In the genomic region with DNA sequence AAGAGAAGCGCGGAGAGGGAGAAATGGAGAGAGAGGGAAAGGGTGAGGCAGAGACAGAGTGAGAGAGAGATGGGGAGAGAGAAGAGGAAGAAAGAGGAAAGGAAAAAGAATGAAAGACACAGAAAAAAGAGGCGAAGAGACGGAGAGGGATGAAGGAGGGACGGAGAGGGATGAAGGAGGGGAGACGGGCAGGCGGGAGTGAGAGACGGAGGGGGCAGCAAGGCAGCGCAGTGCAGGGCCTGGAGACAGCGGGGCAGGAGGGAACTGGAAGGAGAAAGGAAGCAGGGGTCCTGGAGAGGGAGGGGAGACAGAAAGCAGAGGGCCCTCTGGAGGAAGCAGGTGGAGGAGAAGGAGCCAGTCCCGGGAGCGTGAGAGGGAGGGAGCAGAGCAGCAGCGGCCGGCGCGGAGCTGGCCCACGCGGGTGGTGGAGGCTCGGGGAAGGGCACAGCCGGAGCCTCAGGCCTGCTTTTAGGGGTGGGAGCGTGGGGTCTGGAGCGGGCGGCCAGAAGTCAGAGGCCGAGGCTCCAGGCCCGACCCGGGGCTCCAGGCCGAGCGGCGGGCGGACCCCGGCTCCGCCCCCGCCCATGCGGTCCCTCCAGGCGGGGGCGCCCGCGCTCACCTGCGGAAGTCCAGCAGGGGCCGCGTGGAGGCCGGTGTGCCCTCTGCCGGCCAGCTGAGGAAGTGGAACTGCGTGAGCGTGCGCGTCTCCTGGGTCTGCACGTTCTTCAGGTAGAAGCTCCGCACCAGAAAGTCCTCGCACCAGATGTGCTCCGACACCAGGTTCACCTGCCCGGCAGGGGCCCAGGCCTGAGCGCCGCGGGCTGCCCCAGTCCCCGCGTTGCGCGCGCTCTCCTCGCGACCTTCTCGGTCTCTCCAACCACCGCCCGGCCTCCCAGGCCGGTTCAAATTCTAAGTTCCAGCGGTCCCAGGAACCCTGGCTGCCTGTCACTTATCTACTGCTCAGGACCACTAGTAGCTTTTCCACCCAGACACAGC, we compare ENCODE assay signal across 8 cellular contexts. TPM values are rescaled to one million over a fixed set of nuclear protein-coding genes. Genes with fewer than 3 reads are reported as not detected.
DNase-seq lines count a peak whose midpoint lies in the region; ATAC-seq and TF ChIP-seq lines count a peak whose summit lies in the region.

No MANE protein-coding gene starts in this region.

- peaks cover 25% of the 10 kb centered on the region for H3K4me1 Mint-ChIP-seq in activated naive CD8-positive, alpha-beta T cell (ENCODE audit: low read depth)

- H3K27me3 Mint-ChIP-seq in activated naive CD8-positive, alpha-beta T cell, result no peaks in the 10 kb centered on the region

- ATAC-seq in GM21825 (IDR thresholded peaks at IDR 0.05; ENCODE audit: unreplicated experiment) (peak; percentile 91), SK-N-SH treated with all-trans-retinoic acid at 6 μM for 48 hours (peak; percentile 86), heart left ventricle (peak; percentile 48 to 92 (median 89)), upper lobe of left lung (ENCODE audit: low FRiP score in 2 of 2) (peak; percentile 93 to 96)

- H3K27me3 ChIP-seq in heart left ventricle (peaks cover 0 to 8% (median 0%) of the 10 kb centered on the region in 9 donors), upper lobe of left lung (no peaks in the 10 kb centered on the region)

- WGBS in heart left ventricle, 4 donors, result 6 to 12% (median 8%) methylated on average over 38 to 67 of the region's 67 CpGs
- WGBS in upper lobe of left lung, 2 donors, result 17 to 18% methylated on average over 23 of the region's 67 CpGs

- H3K4me3 Mint-ChIP-seq in activated naive CD8-positive, alpha-beta T cell, result peak overlapping the region; percentile 80

- DNase-seq in ELR (ENCODE audit: low read depth) (peak; percentile 80), Kasumi-1 (lab: John Stamatoyannopoulos, UW) (peak; percentile 32 to 66), heart left ventricle (peak; percentile 83 to 93 (median 89)), posterior cingulate gyrus (peak; percentile 77 to 98 (median 84)), upper lobe of left lung (peak; percentile 94 to 97)

- H3K36me3 ChIP-seq in heart left ventricle, result no peaks in the 10 kb centered on the region
- H3K36me3 ChIP-seq in upper lobe of left lung, result no peaks in the 10 kb centered on the region

- H3K27ac Mint-ChIP-seq in activated naive CD8-positive, alpha-beta T cell, result peak overlapping the region; percentile 79

- H3K36me3 Mint-ChIP-seq in activated naive CD8-positive, alpha-beta T cell, result no peaks in the 10 kb centered on the region

- TF ChIP-seq POLR2A in heart left ventricle (IDR thresholded peaks at IDR 0.05) (peak in 1 of 2 donors; percentile 66), upper lobe of left lung (IDR thresholded peaks at IDR 0.05) (peak in 2 of 4 donors; percentile 25 to 51)

- intact Hi-C loops in heart left ventricle (cut with DNase I) (loop anchor here (1.0 to 10.0 kb wide), 17 partner anchors 15 to 240 kb away; a partner anchor contains a TSS), posterior cingulate gyrus (cut with DNase I) (loop anchor here (5.0 kb wide), 2 partner anchors 52 to 117 kb away; a partner anchor contains a TSS)

- H3K4me3 ChIP-seq in heart left ventricle (peak overlapping the region; percentile 22 to 77 (median 64)), upper lobe of left lung (peak overlapping the region; percentile 27 to 70 (median 50))

- H3K9me3 ChIP-seq in heart left ventricle (no peaks in the 10 kb centered on the region), upper lobe of left lung (no peaks in the 10 kb centered on the region)

- TF ChIP-seq EP300 in upper lobe of left lung (IDR thresholded peaks at IDR 0.05), result no peak

- no peaks in the 10 kb centered on the region for H3K9me3 Mint-ChIP-seq in activated naive CD8-positive, alpha-beta T cell (ENCODE audit: low read depth)

- peaks cover 0 to 24% (median 11%) of the 10 kb centered on the region in 12 donors for H3K4me1 ChIP-seq in heart left ventricle
- peaks cover 5 to 11% (median 10%) of the 10 kb centered on the region in 4 donors for H3K4me1 ChIP-seq in upper lobe of left lung

- TF ChIP-seq CTCF in heart left ventricle (IDR thresholded peaks at IDR 0.05), result peak in 11 of 12 donors; percentile 99 to 100 (median 100)
- TF ChIP-seq CTCF in upper lobe of left lung (IDR thresholded peaks at IDR 0.05), result peak; percentile 98 to 100 (median 100)

- peak overlapping the region; percentile 11 to 93 (median 78) for H3K27ac ChIP-seq in heart left ventricle
- peak overlapping the region in 3 of 4 donors; percentile 55 to 84 (median 79) for H3K27ac ChIP-seq in upper lobe of left lung

TF ChIP-seq in SK-N-SH treated with all-trans-retinoic acid at 6 μM for 48 hours, 23 proteins besides CTCF, POLR2A, EP300 and RAD21 (continues in another document):
- no peak for TF ChIP-seq ZFP3 (CRISPR knock-in tag; IDR thresholded peaks at IDR 0.05)
- no peak for TF ChIP-seq ZC3H10 (CRISPR knock-in tag; IDR thresholded peaks at IDR 0.05)
- no peak for TF ChIP-seq GLIS3 (CRISPR knock-in tag; IDR thresholded peaks at IDR 0.05)
- TF ChIP-seq, protein P1, sequence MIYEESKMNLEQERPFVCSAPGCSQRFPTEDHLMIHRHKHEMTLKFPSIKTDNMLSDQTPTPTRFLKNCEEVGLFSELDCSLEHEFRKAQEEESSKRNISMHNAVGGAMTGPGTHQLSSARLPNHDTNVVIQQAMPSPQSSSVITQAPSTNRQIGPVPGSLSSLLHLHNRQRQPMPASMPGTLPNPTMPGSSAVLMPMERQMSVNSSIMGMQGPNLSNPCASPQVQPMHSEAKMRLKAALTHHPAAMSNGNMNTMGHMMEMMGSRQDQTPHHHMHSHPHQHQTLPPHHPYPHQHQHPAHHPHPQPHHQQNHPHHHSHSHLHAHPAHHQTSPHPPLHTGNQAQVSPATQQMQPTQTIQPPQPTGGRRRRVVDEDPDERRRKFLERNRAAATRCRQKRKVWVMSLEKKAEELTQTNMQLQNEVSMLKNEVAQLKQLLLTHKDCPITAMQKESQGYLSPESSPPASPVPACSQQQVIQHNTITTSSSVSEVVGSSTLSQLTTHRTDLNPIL (CRISPR knock-in tag; IDR thresholded peaks at IDR 0.05; ENCODE audit: low read depth), result no peak
- TF ChIP-seq RARB (CRISPR knock-in tag; IDR thresholded peaks at IDR 0.05), result no peak
- no peak for TF ChIP-seq PPARA (CRISPR knock-in tag; IDR thresholded peaks at IDR 0.05; ENCODE audit: borderline replicate concordance)
- TF ChIP-seq, protein P2, sequence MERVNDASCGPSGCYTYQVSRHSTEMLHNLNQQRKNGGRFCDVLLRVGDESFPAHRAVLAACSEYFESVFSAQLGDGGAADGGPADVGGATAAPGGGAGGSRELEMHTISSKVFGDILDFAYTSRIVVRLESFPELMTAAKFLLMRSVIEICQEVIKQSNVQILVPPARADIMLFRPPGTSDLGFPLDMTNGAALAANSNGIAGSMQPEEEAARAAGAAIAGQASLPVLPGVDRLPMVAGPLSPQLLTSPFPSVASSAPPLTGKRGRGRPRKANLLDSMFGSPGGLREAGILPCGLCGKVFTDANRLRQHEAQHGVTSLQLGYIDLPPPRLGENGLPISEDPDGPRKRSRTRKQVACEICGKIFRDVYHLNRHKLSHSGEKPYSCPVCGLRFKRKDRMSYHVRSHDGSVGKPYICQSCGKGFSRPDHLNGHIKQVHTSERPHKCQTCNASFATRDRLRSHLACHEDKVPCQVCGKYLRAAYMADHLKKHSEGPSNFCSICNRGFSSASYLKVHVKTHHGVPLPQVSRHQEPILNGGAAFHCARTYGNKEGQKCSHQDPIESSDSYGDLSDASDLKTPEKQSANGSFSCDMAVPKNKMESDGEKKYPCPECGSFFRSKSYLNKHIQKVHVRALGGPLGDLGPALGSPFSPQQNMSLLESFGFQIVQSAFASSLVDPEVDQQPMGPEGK (CRISPR knock-in tag; IDR thresholded peaks at IDR 0.05; ENCODE audit: borderline replicate concordance), result no peak
- TF ChIP-seq ISL1 (CRISPR knock-in tag; IDR thresholded peaks at IDR 0.05), result no peak
- TF ChIP-seq TCF4 (CRISPR knock-in tag; IDR thresholded peaks at IDR 0.05; ENCODE audit: borderline replicate concordance), result no peak
- TF ChIP-seq ZNF70 (CRISPR knock-in tag; IDR thresholded peaks at IDR 0.05), result no peak
- TF ChIP-seq, protein P3, sequence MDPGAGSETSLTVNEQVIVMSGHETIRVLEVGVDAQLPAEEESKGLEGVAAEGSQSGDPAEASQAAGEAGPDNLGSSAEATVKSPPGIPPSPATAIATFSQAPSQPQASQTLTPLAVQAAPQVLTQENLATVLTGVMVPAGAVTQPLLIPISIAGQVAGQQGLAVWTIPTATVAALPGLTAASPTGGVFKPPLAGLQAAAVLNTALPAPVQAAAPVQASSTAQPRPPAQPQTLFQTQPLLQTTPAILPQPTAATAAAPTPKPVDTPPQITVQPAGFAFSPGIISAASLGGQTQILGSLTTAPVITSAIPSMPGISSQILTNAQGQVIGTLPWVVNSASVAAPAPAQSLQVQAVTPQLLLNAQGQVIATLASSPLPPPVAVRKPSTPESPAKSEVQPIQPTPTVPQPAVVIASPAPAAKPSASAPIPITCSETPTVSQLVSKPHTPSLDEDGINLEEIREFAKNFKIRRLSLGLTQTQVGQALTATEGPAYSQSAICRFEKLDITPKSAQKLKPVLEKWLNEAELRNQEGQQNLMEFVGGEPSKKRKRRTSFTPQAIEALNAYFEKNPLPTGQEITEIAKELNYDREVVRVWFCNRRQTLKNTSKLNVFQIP (CRISPR knock-in tag; IDR thresholded peaks at IDR 0.05; ENCODE audit: borderline replicate concordance, low read depth), result no peak
- no peak for TF ChIP-seq CSDC2 (CRISPR knock-in tag; IDR thresholded peaks at IDR 0.05)
- no peak for TF ChIP-seq BACH2 (CRISPR knock-in tag; IDR thresholded peaks at IDR 0.05; ENCODE audit: borderline replicate concordance)
- TF ChIP-seq ZFP30 (CRISPR knock-in tag; IDR thresholded peaks at IDR 0.05), result no peak
- no peak for TF ChIP-seq OSR1 (CRISPR knock-in tag; IDR thresholded peaks at IDR 0.05)
- TF ChIP-seq ESRRG (CRISPR knock-in tag; IDR thresholded peaks at IDR 0.05), result no peak

RNA-seq across cellular contexts. Expression of a gene that starts 14.5 kb away (rescaled TPM):
- total RNA-seq in heart left ventricle (under 1 TPM in 3 of 9 donors, not detected in 6; 0.19 to 0.93 (median 0.59) TPM), upper lobe of left lung (1 to 10 TPM in 2 of 6 donors, under 1 TPM in 2, not detected in 2; 0.20 to 4.4 (median 0.68) TPM)
- under 1 TPM in 1 of 2 donors, not detected in 1; 0.12 TPM for polyA plus RNA-seq in heart left ventricle

RNA-seq across cellular contexts. Expression of a gene that starts 15.5 kb away (rescaled TPM):
- 10 to 100 TPM; 61.3 to 95.4 (median 74.9) TPM for total RNA-seq in heart left ventricle
- polyA plus RNA-seq in heart left ventricle, result 100 to 1,000 TPM in 1 of 2 donors, 10 to 100 TPM in 1; 66.5 to 181 TPM
- total RNA-seq in upper lobe of left lung, result 10 to 100 TPM; 58.6 to 86.1 (median 75.5) TPM

RNA-seq across cellular contexts. Expression of a gene that starts 37.9 kb away (rescaled TPM):
- not detected for total RNA-seq in heart left ventricle
- not detected for polyA plus RNA-seq in heart left ventricle
- total RNA-seq in upper lobe of left lung, result not detected

RNA-seq across cellular contexts. Expression of a gene that starts 40.9 kb away (rescaled TPM):
- total RNA-seq in heart left ventricle (100 to 1,000 TPM; 137 to 381 (median 193) TPM), upper lobe of left lung (10 to 100 TPM; 17.8 to 52.1 (median 40.3) TPM)
- polyA plus RNA-seq in heart left ventricle, result 100 to 1,000 TPM; 189 to 362 TPM

RNA-seq across cellular contexts. Expression of a gene that starts 41.6 kb away (rescaled TPM):
- total RNA-seq in heart left ventricle (not detected), upper lobe of left lung (1 to 10 TPM in 5 of 6 donors, under 1 TPM in 1; 0.26 to 8.9 (median 3.1) TPM)
- polyA plus RNA-seq in heart left ventricle, result not detected

Comparison
In these comparisons a context has a peak if more than half of its experiments do, and no peak if none do; other contexts are left out.
1. Peak in every context shown above with its lines: DNase-seq, ATAC-seq, H3K4me3 ChIP-seq and H3K27ac ChIP-seq.